In the genomic region with DNA sequence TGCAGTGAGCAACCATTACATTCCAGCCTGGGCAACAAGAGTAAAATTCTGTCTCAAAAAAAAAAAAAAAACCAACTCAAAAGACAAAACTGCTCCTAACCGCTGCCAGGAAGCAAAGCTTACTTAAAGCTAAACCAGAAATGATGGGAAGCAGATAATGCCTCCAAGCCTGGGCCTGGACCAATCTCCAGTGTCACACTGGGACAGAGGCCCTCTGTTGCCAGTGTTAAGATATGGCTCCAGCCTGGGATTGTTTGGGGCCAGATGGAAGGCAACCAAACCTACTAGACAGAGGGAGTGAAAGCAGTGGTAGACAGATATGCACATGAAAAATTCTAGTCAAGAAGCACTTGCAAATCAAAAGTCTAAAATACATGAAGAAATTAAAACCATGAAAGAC, we compare ENCODE assay signal across 15 cellular contexts. TPM values are rescaled to one million over a fixed set of nuclear protein-coding genes. Genes with fewer than 3 reads are reported as not detected.
DNase-seq lines count a peak whose midpoint lies in the region; ATAC-seq, FAIRE-seq and TF ChIP-seq lines count a peak whose summit lies in the region.
"Had no signal": no experiment of that assay in that cellular context is flagged by ENCODE, and none has a peak within 500 bp of the region (broad histone marks: within the 10 kb centered on the region; RNA-seq: fewer than 3 reads in every experiment).

No MANE protein-coding gene starts in this region.

- H3K27me3 Mint-ChIP-seq in memory B cell: no peaks in the 10 kb centered on the region

- peak overlapping the region; percentile 24 to 97 (median 89); a peak in 19 of 22 replicates for H3K4me2 ChIP-seq in BLaER1 treated with 17β-estradiol and CSF1 and Interleukin-3, amounts not matched to agents 10 nM and 100 nM
- no peak overlapping the region for H3K4me2 ChIP-seq in K562 (ENCODE audit: insufficient read depth, low read length)

- no peak overlapping the region for H2AFZ ChIP-seq in K562 (ENCODE audit: low read depth, low read length)

- no peak for TF ChIP-seq CTCF in K562 (IDR thresholded peaks at IDR 0.05 in 2 of 3, conservative IDR thresholded peaks at IDR 0.05 in 1 of 3; ENCODE audit: insufficient read depth in 2 of 3, low read depth in 1 of 3, low read length in 3 of 3)

- H3K4me1 ChIP-seq in BLaER1 treated with 17β-estradiol and CSF1 and Interleukin-3, amounts not matched to agents 10 nM and 100 nM: peaks cover 22 to 60% (median 49%) of the 10 kb centered on the region in 10 experiments
- H3K4me1 ChIP-seq in K562 (replicated peaks in 1 of 2; ENCODE audit: control insufficient read depth in 2 of 2, insufficient read depth in 2 of 2, low read length in 2 of 2): peaks cover 0 to 2% of the 10 kb centered on the region in 2 experiments; a peak in 1 of 5 replicates
- H3K4me1 ChIP-seq: psoas muscle had no signal

- no peak for TF ChIP-seq RAD21 in K562 (CRISPR knock-in tag; conservative IDR thresholded peaks at IDR 0.05 in 1 of 2, IDR thresholded peaks at IDR 0.05 in 1 of 2)

- in situ Hi-C loops in K562 (cut with MboI): no loop called here

- H3K4me3 ChIP-seq in BLaER1 treated with 17β-estradiol and CSF1 and Interleukin-3, amounts not matched to agents 10 nM and 100 nM: no peak overlapping the region
- no peak overlapping the region for H3K4me3 ChIP-seq in K562
- H3K4me3 ChIP-seq: psoas muscle, stomach had no signal

- peaks cover 4 to 33% (median 19%) of the 10 kb centered on the region in 11 experiments; a peak in 19 of 22 replicates for H3K36me3 ChIP-seq in BLaER1 treated with 17β-estradiol and CSF1 and Interleukin-3, amounts not matched to agents 10 nM and 100 nM
- peaks cover 16% of the 10 kb centered on the region for H3K36me3 ChIP-seq in K562 (ENCODE audit: control insufficient read depth, insufficient read depth, low read length)

- H3K27ac Mint-ChIP-seq in memory B cell: peak overlapping the region; percentile 81

- DNase-seq in GM12891 (ENCODE audit: insufficient read length, low spot score): no peak
- peak in 2 of 4 experiments; percentile 16 to 25 for DNase-seq in K562 (ENCODE audit: extremely low read depth in 1 of 4, low spot score in 3 of 4)
- DNase-seq in memory B cell (ENCODE audit: low spot score in 2 of 2): no peak
- DNase-seq in NCI-H2171 treated with DMSO at 0.1 percent for 48 hours (lab: John Stamatoyannopoulos, UW): no peak
- DNase-seq in NCI-H446 (lab: John Stamatoyannopoulos, UW): no peak
- DNase-seq: effector CD8-positive, alpha-beta T cell; glutamatergic neuron; NCI-H2081 treated with DMSO at 0.1 percent for 48 hours; OCI-M1; psoas muscle; stimulated activated CD4-positive, alpha-beta T cell treated with anti-CD3 and anti-CD28 coated beads, Interleukin-4, amount 100 ng/mL, for 4 hours; stomach had no signal

- peaks cover 2% of the 10 kb centered on the region for H3K9me1 ChIP-seq in K562 (ENCODE audit: control insufficient read depth, insufficient read depth, low read length)

- no peaks in the 10 kb centered on the region for H3K9me3 Mint-ChIP-seq in memory B cell

- WGBS in K562 (ENCODE audit: insufficient coverage, low coverage, missing lambda C conversion rate): 60% methylated on average over 1 of the region's 1 CpG

- no peaks in the 10 kb centered on the region for H3K9me3 ChIP-seq in BLaER1 treated with 17β-estradiol and CSF1 and Interleukin-3, amounts not matched to agents 10 nM and 100 nM (replicated peaks in 1 of 11)
- no peaks in the 10 kb centered on the region for H3K9me3 ChIP-seq in K562 (replicated peaks; ENCODE audit: control insufficient read depth, insufficient read depth, low read depth, low read length)
- H3K9me3 ChIP-seq: psoas muscle, stomach had no signal

- peak overlapping the region in 1 of 11 experiments; percentile 42; a peak in 3 of 22 replicates for H3K27ac ChIP-seq in BLaER1 treated with 17β-estradiol and CSF1 and Interleukin-3, amounts not matched to agents 10 nM and 100 nM
- no peak overlapping the region for H3K27ac ChIP-seq in K562 (ENCODE audit: extremely low read depth, low read depth, low read length)
- H3K27ac ChIP-seq: psoas muscle had no signal

- peaks cover 0 to 7% (median 0%) of the 10 kb centered on the region in 11 experiments; a peak in 5 of 22 replicates for H4K20me1 ChIP-seq in BLaER1 treated with 17β-estradiol and CSF1 and Interleukin-3, amounts not matched to agents 10 nM and 100 nM
- peaks cover 7% of the 10 kb centered on the region; the same call in 1 of the 2 replicates for H4K20me1 ChIP-seq in K562 (replicated peaks; ENCODE audit: control insufficient read depth, insufficient read depth, low read length)

- TF ChIP-seq EP300 in K562 (IDR thresholded peaks at IDR 0.05; ENCODE audit: low read length): no peak

- POLR2A ChIA-PET in K562 (lab: Yijun Ruan, JAX): interaction anchor here (0.6 to 1.0 kb wide), 2 partner anchors 13 to 307 kb away, joined by 3 to 4 read pairs; no protein-coding TSS in a partner anchor

- H3K4me1 Mint-ChIP-seq in memory B cell: peaks cover 33% of the 10 kb centered on the region

- FAIRE-seq in GM12891 (lab: Jason Lieb, UNC): peak; percentile 35
- FAIRE-seq in K562 (lab: Jason Lieb, UNC): no peak
- FAIRE-seq: astrocyte had no signal

- H3K9ac ChIP-seq in BLaER1 treated with 17β-estradiol and CSF1 and Interleukin-3, amounts not matched to agents 10 nM and 100 nM: no peak overlapping the region; a peak in 1 of 22 replicates
- no peak overlapping the region for H3K9ac ChIP-seq in K562 (ENCODE audit: insufficient read depth in 1 of 2, low read depth in 2 of 2, low read length in 2 of 2)

- no peaks in the 10 kb centered on the region for H3K27me3 ChIP-seq in BLaER1 treated with 17β-estradiol and CSF1 and Interleukin-3, amounts not matched to agents 10 nM and 100 nM
- no peaks in the 10 kb centered on the region for H3K27me3 ChIP-seq in K562 (ENCODE audit: control insufficient read depth in 2 of 2, insufficient read depth in 2 of 2, low read length in 2 of 2)
- H3K27me3 ChIP-seq: stomach had no signal

- CTCF ChIA-PET in K562 (lab: Yijun Ruan, JAX; ENCODE audit: low intra/inter-chr PET ratio): no interaction called here

- peaks cover 8% of the 10 kb centered on the region for H3K36me3 Mint-ChIP-seq in memory B cell

- intact Hi-C loops in K562 (cut with micrococcal nuclease): no loop called here

- ATAC-seq in K562 (peak; percentile 56; the same call in 2 of the 3 replicates), memory B cell (ENCODE audit: low read depth) (no peak), HG02884 (IDR thresholded peaks at IDR 0.05; ENCODE audit: unreplicated experiment) (no peak)
- ATAC-seq: psoas muscle had no signal

- TF ChIP-seq POLR2A in GM12891 (IDR thresholded peaks at IDR 0.05; ENCODE audit: low read depth, low read length): no peak
- no peak for TF ChIP-seq POLR2A in K562 (conservative IDR thresholded peaks at IDR 0.05)

- BruUV-seq in K562 (replicated peaks; lab: Mats Ljungman, UMichigan): no TSS peak

- peak overlapping the region; percentile 43 for H3K4me3 Mint-ChIP-seq in memory B cell

- peaks cover 25% of the 10 kb centered on the region for H3K79me2 ChIP-seq in K562 (ENCODE audit: control insufficient read depth, insufficient read depth, low read length)

RNA-seq across cellular contexts. Expression of gene NSL1, which starts 36.9 kb away (rescaled TPM):
- polyA plus RNA-seq in GM12891 (2012; ENCODE audit: low read depth, missing spikeins): 20.4 TPM
- total RNA-seq in K562 (2011; cell fraction: chromatin; rRNA removed; ENCODE audit: low replicate concordance): 68.3 and 152 TPM in 2 replicates
- 51.7 and 54.7 TPM in 2 replicates for total RNA-seq in K562 (2011; cell fraction: nucleolus; rRNA removed)
- 109 and 198 TPM in 2 replicates for total RNA-seq in K562 (2011; cell fraction: nucleoplasm; rRNA removed)
- total RNA-seq in K562 (2014; rRNA removed) (52.7 and 56.0 TPM in 2 replicates), K562 (2014; rRNA removed; fragmentation: Illumina TruSeq; extraction: Trizol) (54.8 and 58.5 TPM in 2 replicates), K562 (2015; rRNA removed; fragmentation: Illumina TruSeq; extraction: Trizol) (51.9 and 53.5 TPM in 2 replicates), K562 (2021) (59.1 and 65.4 TPM in 2 replicates)
- polyA plus RNA-seq in K562 (2011; rRNA removed) (52.3 and 79.7 TPM in 2 replicates), K562 (2014; fragmentation: Illumina TruSeq; extraction: Trizol) (57.7 and 63.6 TPM in 2 replicates), K562 (2014; fragmentation: Nextera tagmentation; extraction: Ambion mirVana) (100 to 1,000 TPM in 1 of 2 experiments, 10 to 100 TPM in 1; 85.9 to 105 TPM), K562 (2014; rRNA removed) (74.0 and 108 TPM in 2 replicates)
- 41.6 and 68.1 TPM in 2 replicates for polyA plus RNA-seq in K562 (2011; cell fraction: cytosol; rRNA removed)
- 28.7 and 32.7 TPM in 2 replicates for polyA plus RNA-seq in K562 (2011; cell fraction: nucleus; rRNA removed)
- 42.5 and 47.5 TPM in 2 replicates for polyA plus RNA-seq in K562 (2012)
- polyA minus RNA-seq in K562 (2011; rRNA and poly(A)+ RNA removed): 41.2 and 43.1 TPM in 2 replicates
- 23.0 and 28.3 TPM in 2 replicates for polyA minus RNA-seq in K562 (2011; cell fraction: cytosol; rRNA and poly(A)+ RNA removed)
- polyA minus RNA-seq in K562 (2011; cell fraction: nucleus; rRNA and poly(A)+ RNA removed): 43.8 and 74.5 TPM in 2 replicates

RNA-seq across cellular contexts. Expression of gene TATDN3, which starts 37.0 kb away (rescaled TPM):
- 11.1 TPM for polyA plus RNA-seq in GM12891 (2012; ENCODE audit: low read depth, missing spikeins)
- total RNA-seq in K562 (2011; cell fraction: chromatin; rRNA removed; ENCODE audit: low replicate concordance): 26.3 and 65.1 TPM in 2 replicates
- 14.8 and 16.3 TPM in 2 replicates for total RNA-seq in K562 (2011; cell fraction: nucleolus; rRNA removed)
- total RNA-seq in K562 (2011; cell fraction: nucleoplasm; rRNA removed): 28.2 and 42.8 TPM in 2 replicates
- total RNA-seq in K562 (2014; rRNA removed) (18.3 and 19.0 TPM in 2 replicates), K562 (2014; rRNA removed; fragmentation: Illumina TruSeq; extraction: Trizol) (33.3 and 41.3 TPM in 2 replicates), K562 (2015; rRNA removed; fragmentation: Illumina TruSeq; extraction: Trizol) (20.1 and 21.3 TPM in 2 replicates), K562 (2021) (24.5 and 28.2 TPM in 2 replicates)
- polyA plus RNA-seq in K562 (2011; rRNA removed) (35.0 and 46.9 TPM in 2 replicates), K562 (2014; fragmentation: Illumina TruSeq; extraction: Trizol) (22.8 and 26.8 TPM in 2 replicates), K562 (2014; fragmentation: Nextera tagmentation; extraction: Ambion mirVana) (10 to 100 TPM; 68.1 to 79.9 TPM), K562 (2014; rRNA removed) (25.0 and 25.2 TPM in 2 replicates)
- 9.9 and 17.6 TPM in 2 replicates for polyA plus RNA-seq in K562 (2011; cell fraction: cytosol; rRNA removed)
- 11.3 and 14.2 TPM in 2 replicates for polyA plus RNA-seq in K562 (2011; cell fraction: nucleus; rRNA removed)
- 20.2 and 29.8 TPM in 2 replicates for polyA plus RNA-seq in K562 (2012)
- 34.8 and 38.7 TPM in 2 replicates for polyA minus RNA-seq in K562 (2011; rRNA and poly(A)+ RNA removed)
- 7.4 and 12.8 TPM in 2 replicates for polyA minus RNA-seq in K562 (2011; cell fraction: cytosol; rRNA and poly(A)+ RNA removed)
- 9.4 and 18.4 TPM in 2 replicates for polyA minus RNA-seq in K562 (2011; cell fraction: nucleus; rRNA and poly(A)+ RNA removed)

RNA-seq across cellular contexts. Expression of gene BATF3, which starts 55.1 kb away (rescaled TPM):
- 20.3 TPM for polyA plus RNA-seq in GM12891 (2012; ENCODE audit: low read depth, missing spikeins)
- 1.7 and 2.4 TPM in 2 replicates for total RNA-seq in K562 (2011; cell fraction: chromatin; rRNA removed; ENCODE audit: low replicate concordance)
- 1.3 and 1.6 TPM in 2 replicates for total RNA-seq in K562 (2011; cell fraction: nucleolus; rRNA removed)
- total RNA-seq in K562 (2011; cell fraction: nucleoplasm; rRNA removed): 1.2 and 2.6 TPM in 2 replicates
- 3.4 and 3.6 TPM in 2 replicates for total RNA-seq in K562 (2014; rRNA removed)
- total RNA-seq in K562 (2014; rRNA removed; fragmentation: Illumina TruSeq; extraction: Trizol): 0.96 and 1.1 TPM in 2 replicates
- 0.40 and 0.57 TPM in 2 replicates for total RNA-seq in K562 (2015; rRNA removed; fragmentation: Illumina TruSeq; extraction: Trizol)
- 2.0 and 3.8 TPM in 2 replicates for total RNA-seq in K562 (2021)
- 0.93 and 2.0 TPM in 2 replicates for polyA plus RNA-seq in K562 (2011; rRNA removed)
- polyA plus RNA-seq in K562 (2011; cell fraction: cytosol; rRNA removed): 0.68 and 4.4 TPM in 2 replicates
- polyA plus RNA-seq in K562 (2011; cell fraction: nucleus; rRNA removed): 0.48 and 0.71 TPM in 2 replicates
- 1.9 and 8.3 TPM in 2 replicates for polyA plus RNA-seq in K562 (2012)
- polyA plus RNA-seq in K562 (2014; fragmentation: Illumina TruSeq; extraction: Trizol): 2.7 and 3.1 TPM in 2 replicates
- polyA plus RNA-seq in K562 (2014; fragmentation: Nextera tagmentation; extraction: Ambion mirVana): under 1 TPM; 0.51 to 0.57 TPM
- polyA plus RNA-seq in K562 (2014; rRNA removed): 3.8 and 5.2 TPM in 2 replicates
- 0.18 and 0.25 TPM in 2 replicates for polyA minus RNA-seq in K562 (2011; rRNA and poly(A)+ RNA removed)
- 1.1 TPM in 1 of 2 replicates, not detected in the other for polyA minus RNA-seq in K562 (2011; cell fraction: cytosol; rRNA and poly(A)+ RNA removed)
- polyA minus RNA-seq in K562 (2011; cell fraction: nucleus; rRNA and poly(A)+ RNA removed): 0.11 and 0.54 TPM in 2 replicates
